Comparison of ENCODE assay signal across 9 cellular contexts in the genomic region with DNA sequence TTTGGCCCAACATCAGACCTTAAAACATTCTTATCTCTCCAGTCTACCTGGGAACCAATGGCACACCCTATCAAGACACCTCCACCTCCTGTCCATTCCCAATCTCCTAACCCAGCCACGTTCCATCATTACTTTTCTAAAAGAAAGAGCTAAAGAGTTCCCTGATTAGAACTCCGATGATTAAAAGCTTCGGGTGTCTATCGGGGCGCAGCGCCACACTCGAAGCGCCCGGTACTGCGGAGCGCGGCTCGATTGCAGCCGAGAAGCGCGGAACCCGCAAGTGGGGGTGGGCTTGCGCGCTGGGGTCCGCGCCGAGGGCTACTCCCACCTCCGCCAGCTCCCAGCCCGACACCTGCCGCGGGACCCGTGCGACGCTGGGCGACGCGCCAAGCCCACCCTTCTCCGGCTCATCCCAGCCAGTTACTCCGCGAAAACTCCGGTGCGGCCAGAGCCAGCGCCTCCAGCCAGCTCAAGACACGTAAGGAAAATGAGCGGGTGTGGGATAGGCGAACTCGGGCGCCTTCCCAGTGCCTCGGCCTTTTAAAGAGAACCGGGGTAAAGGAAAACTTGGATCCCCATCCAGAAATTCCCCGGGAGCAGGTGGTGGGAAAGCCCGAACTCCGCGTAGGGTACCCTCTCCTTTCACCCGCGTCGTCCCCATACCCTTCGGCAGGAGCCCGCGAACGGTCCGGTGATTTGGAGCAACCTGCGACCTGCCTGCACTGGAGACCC. TPM values are rescaled to one million over a fixed set of nuclear protein-coding genes. Genes with fewer than 3 reads are reported as not detected.
DNase-seq lines count a peak whose midpoint lies in the region; ATAC-seq, FAIRE-seq and TF ChIP-seq lines count a peak whose summit lies in the region.
"Had no signal": no experiment of that assay in that cellular context is flagged by ENCODE, and none has a peak within 500 bp of the region (broad histone marks: within the 10 kb centered on the region; RNA-seq: fewer than 3 reads in every experiment).

No MANE protein-coding gene starts in this region.

- DNase-seq in T-helper 1 cell (no peak), left cardiac atrium (peak; percentile 27), putamen (ENCODE audit: low spot score) (peak; percentile 38), HuH-7.5 (ENCODE audit: low spot score) (no peak), H54 (ENCODE audit: insufficient read length, low spot score) (no peak)
- no peak for DNase-seq in activated CD8-positive, alpha-beta T cell treated with anti-CD3 and anti-CD28 coated beads for 36 hours
- DNase-seq: DND-41 had no signal

- no peaks in the 10 kb centered on the region for H3K9me3 Mint-ChIP-seq in T-helper 1 cell treated with Interleukin-12 subunit alpha and Interleukin-12 subunit beta and Interleukin-4 antibody, amounts not matched to agents 30 μg/mL and 1 μg/mL, for 36 hours
- H3K9me3 Mint-ChIP-seq in activated CD8-positive, alpha-beta T cell treated with anti-CD3 and anti-CD28 coated beads for 36 hours = no peaks in the 10 kb centered on the region

- TF ChIP-seq CTCF in activated CD8-positive, alpha-beta T cell treated with anti-CD3 and anti-CD28 coated beads for 36 hours (IDR thresholded peaks at IDR 0.05) = no peak

- CTCF ChIA-PET in activated CD8-positive, alpha-beta T cell treated with anti-CD3 and anti-CD28 coated beads for 36 hours (lab: Charles Lee) = interaction anchor here (1.2 to 2.1 kb wide), 4 partner anchors 11 to 48 kb away, joined by 3 to 7 read pairs (median 4); no protein-coding TSS in a partner anchor

- peaks cover 6% of the 10 kb centered on the region for H3K4me1 Mint-ChIP-seq in T-helper 1 cell treated with Interleukin-12 subunit alpha and Interleukin-12 subunit beta and Interleukin-4 antibody, amounts not matched to agents 30 μg/mL and 1 μg/mL, for 36 hours (ENCODE audit: low read depth)
- H3K4me1 Mint-ChIP-seq in activated CD8-positive, alpha-beta T cell treated with anti-CD3 and anti-CD28 coated beads for 36 hours (ENCODE audit: low read depth) = peaks cover 9% of the 10 kb centered on the region

- intact Hi-C loops in activated CD8-positive, alpha-beta T cell treated with anti-CD3 and anti-CD28 coated beads for 36 hours (cut with micrococcal nuclease) = no loop called here
- intact Hi-C loops in left cardiac atrium (cut with DNase I) = loop anchor here in 1 of 2 donors (2.0 to 10.0 kb wide), 3 partner anchors 227 to 833 kb away; no protein-coding TSS in a partner anchor

- no peak for TF ChIP-seq POLR2A in H54 (IDR thresholded peaks at IDR 0.05; ENCODE audit: low read depth, low read length)

- H3K4me3 Mint-ChIP-seq in T-helper 1 cell treated with Interleukin-12 subunit alpha and Interleukin-12 subunit beta and Interleukin-4 antibody, amounts not matched to agents 30 μg/mL and 1 μg/mL, for 36 hours = peak overlapping the region; percentile 0
- peak overlapping the region; percentile 36 for H3K4me3 Mint-ChIP-seq in activated CD8-positive, alpha-beta T cell treated with anti-CD3 and anti-CD28 coated beads for 36 hours

- POLR2A ChIA-PET in activated CD8-positive, alpha-beta T cell treated with anti-CD3 and anti-CD28 coated beads for 36 hours (lab: Charles Lee) = no interaction called here

- FAIRE-seq in H54 (lab: Jason Lieb, UNC) = no peak

- no peak overlapping the region for H3K27ac Mint-ChIP-seq in T-helper 1 cell treated with Interleukin-12 subunit alpha and Interleukin-12 subunit beta and Interleukin-4 antibody, amounts not matched to agents 30 μg/mL and 1 μg/mL, for 36 hours
- H3K27ac Mint-ChIP-seq in activated CD8-positive, alpha-beta T cell treated with anti-CD3 and anti-CD28 coated beads for 36 hours = no peak overlapping the region

- peaks cover 59% of the 10 kb centered on the region for H3K27me3 Mint-ChIP-seq in T-helper 1 cell treated with Interleukin-12 subunit alpha and Interleukin-12 subunit beta and Interleukin-4 antibody, amounts not matched to agents 30 μg/mL and 1 μg/mL, for 36 hours (ENCODE audit: low read depth)
- H3K27me3 Mint-ChIP-seq in activated CD8-positive, alpha-beta T cell treated with anti-CD3 and anti-CD28 coated beads for 36 hours = peaks cover 42% of the 10 kb centered on the region

- no peaks in the 10 kb centered on the region for H3K36me3 Mint-ChIP-seq in T-helper 1 cell treated with Interleukin-12 subunit alpha and Interleukin-12 subunit beta and Interleukin-4 antibody, amounts not matched to agents 30 μg/mL and 1 μg/mL, for 36 hours (ENCODE audit: low read depth)
- H3K36me3 Mint-ChIP-seq in activated CD8-positive, alpha-beta T cell treated with anti-CD3 and anti-CD28 coated beads for 36 hours (ENCODE audit: low read depth) = no peaks in the 10 kb centered on the region

- no peak for ATAC-seq in activated CD8-positive, alpha-beta T cell treated with anti-CD3 and anti-CD28 coated beads for 36 hours
- ATAC-seq in left cardiac atrium = peak; percentile 46 to 77
- no peak for ATAC-seq in GM21360 (IDR thresholded peaks at IDR 0.05; ENCODE audit: unreplicated experiment)

RNA-seq across cellular contexts. Expression of a gene that starts 0.6 kb away (rescaled TPM):
- not detected for total RNA-seq in activated CD8-positive, alpha-beta T cell treated with anti-CD3 and anti-CD28 coated beads for 36 hours
- 1 to 10 TPM; 2.8 to 2.9 TPM for total RNA-seq in left cardiac atrium

RNA-seq across cellular contexts. Expression of a gene that starts 11.9 kb away (rescaled TPM):
- not detected for total RNA-seq in activated CD8-positive, alpha-beta T cell treated with anti-CD3 and anti-CD28 coated beads for 36 hours
- under 1 TPM; 0.15 to 0.21 TPM for total RNA-seq in left cardiac atrium

Comparison
In these comparisons a context has a peak if more than half of its experiments do, and no peak if none do; other contexts are left out.
1. DNase-seq: peak in left cardiac atrium (single experiment) and putamen (single experiment); none in T-helper 1 cell (0 of 5), activated CD8-positive, alpha-beta T cell treated with anti-CD3 and anti-CD28 coated beads for 36 hours (single experiment), HuH-7.5 (single experiment) and H54 (single experiment).
2. ATAC-seq: peak in left cardiac atrium (2 of 2); none in activated CD8-positive, alpha-beta T cell treated with anti-CD3 and anti-CD28 coated beads for 36 hours (single experiment) and GM21360 (single experiment).